8 cellular contexts compared by ENCODE assay signal in the genomic region with DNA sequence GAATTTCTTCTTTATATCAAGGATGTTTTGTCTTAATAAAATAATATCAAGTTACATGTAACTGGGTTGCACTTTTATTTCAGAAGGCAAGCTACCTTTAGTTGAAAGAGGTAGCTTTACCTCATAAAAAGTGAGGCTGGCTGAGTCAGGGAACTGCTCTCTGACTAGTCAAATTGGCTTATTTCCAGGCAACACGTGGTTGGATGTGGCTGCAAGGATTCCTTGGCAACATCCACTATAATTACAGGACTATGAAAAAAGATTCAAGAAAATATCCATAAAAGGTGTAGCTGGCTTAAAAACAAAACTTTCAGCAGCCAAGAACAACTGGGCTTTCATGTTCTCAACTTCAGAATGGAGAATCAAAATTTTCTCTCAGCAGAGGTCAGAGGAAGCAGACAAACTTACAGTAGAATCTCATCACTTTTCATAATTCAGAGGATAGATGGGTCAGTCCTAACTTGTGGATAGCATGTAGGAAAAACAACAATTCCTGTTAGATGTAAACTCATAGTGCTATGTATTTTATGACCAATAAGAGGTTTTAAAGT.
DNase-seq lines count a peak whose midpoint lies in the region; TF ChIP-seq lines count a peak whose summit lies in the region.

No MANE protein-coding gene starts in this region.

- H3K4me3 ChIP-seq in AG10803 (ENCODE audit: low read length) (no peak overlapping the region), kidney epithelial cell (ENCODE audit: low read depth, low read length) (no peak overlapping the region)

- H3K36me3 ChIP-seq in kidney epithelial cell (ENCODE audit: control insufficient read depth, insufficient read depth, low read length): no peaks in the 10 kb centered on the region

- H3K27me3 ChIP-seq in kidney epithelial cell (ENCODE audit: control insufficient read depth, insufficient read depth, low read length): no peaks in the 10 kb centered on the region

- DNase-seq in AG10803 (ENCODE audit: low read depth) (peak; percentile 61), HT1080 (ENCODE audit: low read depth) (peak; percentile 86), astrocyte of the hippocampus (ENCODE audit: low read depth, low spot score) (peak; percentile 95), kidney epithelial cell (ENCODE audit: low read depth) (peak; percentile 80), OCI-M2 (lab: John Stamatoyannopoulos, UW; ENCODE audit: unreplicated experiment) (no peak), NCI-H345 treated with DMSO at 0.1 percent for 48 hours (lab: John Stamatoyannopoulos, UW; ENCODE audit: unreplicated experiment) (no peak), OCI-M1 (lab: John Stamatoyannopoulos, UW) (no peak), SIG-M5 (lab: John Stamatoyannopoulos, UW) (no peak)

- TF ChIP-seq CTCF in AG10803 (conservative IDR thresholded peaks at IDR 0.05; ENCODE audit: low read length) (no peak), kidney epithelial cell (IDR thresholded peaks at IDR 0.05; ENCODE audit: insufficient read depth, low read length, poor library complexity, severe bottlenecking) (no peak)

Comparison
In these comparisons a context has a peak if more than half of its experiments do, and no peak if none do; other contexts are left out.
1. DNase-seq: peak in AG10803 (single experiment), HT1080 (single experiment), astrocyte of the hippocampus (single experiment) and kidney epithelial cell (single experiment); none in OCI-M2 (single experiment), NCI-H345 treated with DMSO at 0.1 percent for 48 hours (single experiment), OCI-M1 (single experiment) and SIG-M5 (single experiment).